Comparison of ENCODE assay signal across 29 cellular contexts in genomic region chr11:2308713-2309112, GRCh38. TPM values are rescaled to one million over a fixed set of nuclear protein-coding genes. Genes with fewer than 3 reads are reported as not detected.
"Had no signal": no experiment of that assay in that cellular context is flagged by ENCODE, and none has a peak within 500 bp of the region (broad histone marks: within the 10 kb centered on the region; RNA-seq: fewer than 3 reads in every experiment).

No MANE protein-coding gene starts in this region.

- H3K36me3 Mint-ChIP-seq: activated naive CD4-positive, alpha-beta T cell treated with anti-CD3 and anti-CD28 coated beads, Interleukin-2, amount 50 U/mL, for 24 hours had no signal

- H3K4me3 ChIP-seq: esophagus squamous epithelium, heart right ventricle, left lung, lung, pancreas, psoas muscle, transverse colon had no signal

- H3K9me3 ChIP-seq: esophagus squamous epithelium, heart right ventricle, left lung, pancreas, psoas muscle, transverse colon had no signal

- DNase-seq: activated CD4-positive, alpha-beta T cell treated with anti-CD3 and anti-CD28 coated beads for 4 hours; activated CD4-positive, alpha-beta T cell treated with anti-CD3 and anti-CD28 coated beads, Interleukin-2, amount 50 U/mL, for 48 hours; activated CD4-positive, CD25-positive, alpha-beta regulatory T cell; activated CD8-positive, alpha-beta memory T cell treated with anti-CD3 and anti-CD28 coated beads, Interleukin-2, amount 50 U/mL, for 4 hours; activated gamma-delta T cell; activated naive CD8-positive, alpha-beta T cell treated with anti-CD3 and anti-CD28 coated beads, Interleukin-2, amount 50 U/mL, for 24 hours; activated T-cell treated with anti-CD3 and anti-CD28 coated beads, Interleukin-2, amount 50 U/mL, for 24 hours; amygdala; caudate nucleus; effector CD8-positive, alpha-beta T cell; esophagus squamous epithelium; foreskin melanocyte; heart right ventricle; kidney glomerular epithelial cell; mesendoderm; nephron progenitor cell; psoas muscle; stimulated activated CD4-positive, alpha-beta T cell treated with anti-CD3 and anti-CD28 coated beads, Interleukin-2, amount 100 ng/mL, for 48 hours; stimulated activated naive CD4-positive, alpha-beta T cell treated with Interleukin-2 at 50 U/mL for 16 hours; T-helper 1 cell; transverse colon had no signal

- H3K27ac Mint-ChIP-seq: activated naive CD4-positive, alpha-beta T cell treated with anti-CD3 and anti-CD28 coated beads, Interleukin-2, amount 50 U/mL, for 24 hours; activated naive CD8-positive, alpha-beta T cell treated with anti-CD3 and anti-CD28 coated beads, Interleukin-2, amount 50 U/mL, for 24 hours; activated T-cell treated with anti-CD3 and anti-CD28 coated beads, Interleukin-2, amount 50 U/mL, for 24 hours; nephron progenitor cell; T-helper 2 cell treated with Interferon-gamma antibody and Interleukin-4, amounts not matched to agents 5 μg/mL and 100 μg/mL, for 36 hours had no signal

- H3K27me3 Mint-ChIP-seq: activated naive CD4-positive, alpha-beta T cell treated with anti-CD3 and anti-CD28 coated beads, Interleukin-2, amount 50 U/mL, for 24 hours; activated naive CD8-positive, alpha-beta T cell treated with anti-CD3 and anti-CD28 coated beads, Interleukin-2, amount 50 U/mL, for 24 hours; activated T-cell treated with anti-CD3 and anti-CD28 coated beads, Interleukin-2, amount 50 U/mL, for 24 hours had no signal

- H3K4me3 Mint-ChIP-seq: activated naive CD4-positive, alpha-beta T cell treated with anti-CD3 and anti-CD28 coated beads, Interleukin-2, amount 50 U/mL, for 24 hours; activated naive CD8-positive, alpha-beta T cell treated with anti-CD3 and anti-CD28 coated beads, Interleukin-2, amount 50 U/mL, for 24 hours; activated T-cell treated with anti-CD3 and anti-CD28 coated beads, Interleukin-2, amount 50 U/mL, for 24 hours; nephron progenitor cell; T-helper 2 cell treated with Interferon-gamma antibody and Interleukin-4, amounts not matched to agents 5 μg/mL and 100 μg/mL, for 36 hours had no signal

- H3K36me3 ChIP-seq: esophagus squamous epithelium, heart right ventricle, left lung, pancreas, transverse colon had no signal

- ATAC-seq: activated naive CD8-positive, alpha-beta T cell treated with anti-CD3 and anti-CD28 coated beads, Interleukin-2, amount 50 U/mL, for 24 hours; heart right ventricle; left lung; pancreas; psoas muscle had no signal

- H3K27ac ChIP-seq: epithelial cell of prostate, esophagus squamous epithelium, heart right ventricle, left lung, pancreas, psoas muscle had no signal

- H3K9me3 Mint-ChIP-seq: activated naive CD4-positive, alpha-beta T cell treated with anti-CD3 and anti-CD28 coated beads, Interleukin-2, amount 50 U/mL, for 24 hours; activated naive CD8-positive, alpha-beta T cell treated with anti-CD3 and anti-CD28 coated beads, Interleukin-2, amount 50 U/mL, for 24 hours; activated T-cell treated with anti-CD3 and anti-CD28 coated beads, Interleukin-2, amount 50 U/mL, for 24 hours; nephron progenitor cell; T-helper 2 cell treated with Interferon-gamma antibody and Interleukin-4, amounts not matched to agents 5 μg/mL and 100 μg/mL, for 36 hours had no signal

- H3K27me3 ChIP-seq: esophagus squamous epithelium, heart right ventricle, left lung, pancreas, transverse colon had no signal

RNA-seq across cellular contexts. Expression of gene TSPAN32, which starts 6.9 kb away (rescaled TPM):
- total RNA-seq: dermis microvascular lymphatic vessel endothelial cell, glomerular endothelial cell had no signal

RNA-seq across cellular contexts. Expression of gene C11orf21, which starts 7.0 kb away (rescaled TPM):
- total RNA-seq: dermis microvascular lymphatic vessel endothelial cell, glomerular endothelial cell had no signal

RNA-seq across cellular contexts. Expression of gene ASCL2, which starts 38.3 kb away (rescaled TPM):
- total RNA-seq: dermis microvascular lymphatic vessel endothelial cell, glomerular endothelial cell, psoas muscle had no signal
